In genomic region chr19:12784871-12785430, GRCh38 we compare ENCODE assay signal across 9 cellular contexts. TPM values are rescaled to one million over a fixed set of nuclear protein-coding genes. Genes with fewer than 3 reads are reported as not detected.
DNase-seq lines count a peak whose midpoint lies in the region; ATAC-seq, FAIRE-seq and TF ChIP-seq lines count a peak whose summit lies in the region.
"Had no signal": no experiment of that assay in that cellular context is flagged by ENCODE, and none has a peak within 500 bp of the region (broad histone marks: within the 10 kb centered on the region; RNA-seq: fewer than 3 reads in every experiment).

No MANE protein-coding gene starts in this region.

- no peak for TF ChIP-seq POLR2A in GM12878 (IDR thresholded peaks at IDR 0.05; ENCODE audit: low read depth, low read length)

- no peaks in the 10 kb centered on the region for H3K36me3 ChIP-seq in GM12878 (ENCODE audit: control insufficient read depth in 2 of 2, insufficient read depth in 2 of 2, low read length in 1 of 2)

- RAD21 ChIA-PET in GM12878 (lab: Charles Lee; ENCODE audit: unreplicated experiment): interaction anchor here (0.5 kb wide), 1 partner anchor 368 kb away, joined by 3 read pairs; no protein-coding TSS in a partner anchor

- intact Hi-C loops in GM12878 (cut with micrococcal nuclease; ENCODE audit: unreplicated experiment): loop anchor here (5.0 to 10.0 kb wide), 3 partner anchors 152 to 1690 kb away; partner anchors contain the start of genes CALR, ZNF490 and ZNF791

- POLR2A ChIA-PET in HEK293T (lab: Yijun Ruan, JAX) (no interaction called here), GM12878 (lab: Charles Lee) (no interaction called here)

- H2AFZ ChIP-seq in GM12878 (ENCODE audit: control insufficient read depth, low read depth, low read length): no peak overlapping the region

- SMC1A ChIA-PET in GM12878 (lab: Charles Lee; ENCODE audit: uncharacterized antibody, unreplicated experiment): interaction anchor here (1.2 kb wide), 1 partner anchor 11 kb away, joined by 6 read pairs; no protein-coding TSS in a partner anchor

- 0 out of 4 replicates have a peak, but pooled peaks of 1 of the 2 experiments have one; percentile 23 for TF ChIP-seq EP300 in GM12878 (IDR thresholded peaks at IDR 0.05; ENCODE audit: borderline replicate concordance in 1 of 2, control insufficient read depth in 1 of 2, low read depth in 2 of 2, low read length in 2 of 2)

- CTCF ChIA-PET in HEK293T (lab: Yijun Ruan, JAX) (no interaction called here), GM12878 (lab: Yijun Ruan, JAX) (interaction anchor here (4.1 kb wide), 1 partner anchor 11 kb away, joined by 22 read pairs; no protein-coding TSS in a partner anchor)

- peaks cover 16% of the 10 kb centered on the region for H3K79me2 ChIP-seq in GM12878 (ENCODE audit: control insufficient read depth, insufficient read depth, low read length)

- H3K4me1 ChIP-seq in GM12878 (ENCODE audit: control insufficient read depth, insufficient read depth, low read length): peaks cover 68% of the 10 kb centered on the region
- H3K4me1 ChIP-seq in mononuclear cell (ENCODE audit: insufficient read depth, low read length): peaks cover 84% of the 10 kb centered on the region

- H4K20me1 ChIP-seq in GM12878 (ENCODE audit: control insufficient read depth, insufficient read depth): no peaks in the 10 kb centered on the region

- H3K4me3 ChIP-seq in GM12878 (no peak overlapping the region), mononuclear cell (ENCODE audit: low read length) (peak overlapping the region; percentile 25)

- H3K9ac ChIP-seq in GM12878 (ENCODE audit: control insufficient read depth, insufficient read depth, low read length): peak overlapping the region; percentile 77; the same call in 1 of the 2 replicates

- 2% methylated on average over 5 of the region's 5 CpGs for WGBS in GM12878 (ENCODE audit: insufficient coverage, insufficient replicate concordance, low lambda C conversion rate, missing lambda C conversion rate)

- peak; percentile 57 for FAIRE-seq in GM12878 (lab: Jason Lieb, UNC)

- TF ChIP-seq CTCF in 22Rv1 (IDR thresholded peaks at IDR 0.05) (no peak), GM12878 (IDR thresholded peaks at IDR 0.05 in 2 of 3, conservative IDR thresholded peaks at IDR 0.05 in 1 of 3; ENCODE audit: control insufficient read depth in 2 of 3, extremely low read depth in 1 of 3, insufficient read depth in 1 of 3, low read depth in 3 of 3, low read length in 3 of 3) (no peak)

- TF ChIP-seq RAD21 in GM12878 (IDR thresholded peaks at IDR 0.05; ENCODE audit: insufficient read depth, low read depth, low read length): no peak

- BruUV-seq in GM12878 (replicated peaks; lab: Mats Ljungman, UMichigan): no TSS peak

- H3K9me3 ChIP-seq in GM12878 (replicated peaks; ENCODE audit: control insufficient read depth, insufficient read depth, low read length) (no peaks in the 10 kb centered on the region), mononuclear cell (ENCODE audit: low read depth, low read length) (no peaks in the 10 kb centered on the region)

- in situ Hi-C loops in GM12878 (cut with MboI): no loop called here

- H3K27me3 ChIP-seq in GM12878 (replicated peaks in 1 of 2; ENCODE audit: control insufficient read depth in 2 of 2, insufficient read depth in 2 of 2, low read length in 1 of 2) (no peaks in the 10 kb centered on the region), mononuclear cell (ENCODE audit: insufficient read depth, low read length) (no peaks in the 10 kb centered on the region)

- H3K27ac ChIP-seq in 22Rv1 (peak overlapping the region; percentile 98), GM12878 (ENCODE audit: control insufficient read depth, insufficient read depth) (peak overlapping the region; percentile 97)

- H3K4me2 ChIP-seq in GM12878 (ENCODE audit: control insufficient read depth, insufficient read depth): no peak overlapping the region

- DNase-seq in HEK293T (ENCODE audit: extremely low spot score) (no peak), GM12878 (ENCODE audit: low read depth, low spot score) (no peak), SHP77 treated with DMSO at 0.1 percent for 48 hours (lab: John Stamatoyannopoulos, UW) (no peak), middle frontal gyrus (ENCODE audit: extremely low spot score, low spot score) (no peak), COLO668 (lab: John Stamatoyannopoulos, UW; ENCODE audit: unreplicated experiment) (no peak)
- DNase-seq: NCI-H187 had no signal

- ATAC-seq in GM12878 (no peak), HG03354 (IDR thresholded peaks at IDR 0.05; ENCODE audit: poor library complexity, severe bottlenecking, unreplicated experiment) (no peak)

RNA-seq across cellular contexts. Expression of gene JUNB, which starts 6.3 kb away (rescaled TPM):
- 202 and 232 TPM in 2 replicates for total RNA-seq in GM12878 (2013; cell fraction: nucleolus; rRNA removed)
- 102 and 110 TPM in 2 replicates for total RNA-seq in GM12878 (2014; rRNA removed)
- total RNA-seq in GM12878 (2014; rRNA removed; fragmentation: Illumina TruSeq; extraction: Trizol): 15.2 and 17.0 TPM in 2 replicates
- total RNA-seq in GM12878 (2021): 116 and 123 TPM in 2 replicates
- polyA plus RNA-seq in GM12878 (2011; ENCODE audit: low read depth): 6.7 TPM
- polyA plus RNA-seq in GM12878 (2011; rRNA removed): 17.2 and 65.1 TPM in 2 replicates
- 146 and 179 TPM in 2 replicates for polyA plus RNA-seq in GM12878 (2011; cell fraction: cytosol; rRNA removed)
- polyA plus RNA-seq in GM12878 (2011; cell fraction: nucleus; rRNA removed): 238 and 308 TPM in 2 replicates
- polyA plus RNA-seq in GM12878 (2012): 47.0 and 94.2 TPM in 2 replicates
- 0.51 and 4.8 TPM in 2 replicates for polyA plus RNA-seq in GM12878 (2014; fragmentation: Illumina TruSeq; extraction: Trizol)
- 1 to 10 TPM in 1 of 2 experiments, under 1 TPM in 1; 0.55 to 2.4 TPM for polyA plus RNA-seq in GM12878 (2014; fragmentation: Nextera tagmentation; extraction: Ambion mirVana)
- 144 and 154 TPM in 2 replicates for polyA plus RNA-seq in GM12878 (2014; rRNA removed)
- 10 to 100 TPM; 71.6 to 96.6 TPM for polyA plus RNA-seq in GM12878 (2016; fragmentation: Nextera tagmentation; extraction: Ambion mirVana)
- polyA minus RNA-seq in GM12878 (2011; rRNA and poly(A)+ RNA removed): 20.8 and 48.9 TPM in 2 replicates
- polyA minus RNA-seq in GM12878 (2011; cell fraction: cytosol; rRNA and poly(A)+ RNA removed): 62.3 and 63.3 TPM in 2 replicates
- 99.1 and 140 TPM in 2 replicates for polyA minus RNA-seq in GM12878 (2011; cell fraction: nucleus; rRNA and poly(A)+ RNA removed)
- total RNA-seq in mononuclear cell: 5,180 TPM

RNA-seq across cellular contexts. Expression of gene HOOK2, which starts 9.6 kb away (rescaled TPM):
- 23.1 and 31.7 TPM in 2 replicates for total RNA-seq in GM12878 (2013; cell fraction: nucleolus; rRNA removed)
- total RNA-seq in GM12878 (2014; rRNA removed) (5.8 and 6.8 TPM in 2 replicates), GM12878 (2014; rRNA removed; fragmentation: Illumina TruSeq; extraction: Trizol) (3.4 and 3.8 TPM in 2 replicates), GM12878 (2021) (6.4 and 8.3 TPM in 2 replicates), mononuclear cell (8.3 TPM)
- polyA plus RNA-seq in GM12878 (2011; ENCODE audit: low read depth): 6.3 TPM
- polyA plus RNA-seq in GM12878 (2011; rRNA removed) (3.3 and 3.5 TPM in 2 replicates), GM12878 (2014; fragmentation: Illumina TruSeq; extraction: Trizol) (4.4 and 5.6 TPM in 2 replicates), GM12878 (2014; fragmentation: Nextera tagmentation; extraction: Ambion mirVana) (1 to 10 TPM; 1.5 TPM), GM12878 (2014; rRNA removed) (8.6 and 9.6 TPM in 2 replicates), GM12878 (2016; fragmentation: Nextera tagmentation; extraction: Ambion mirVana) (1 to 10 TPM; 7.5 to 9.2 TPM)
- polyA plus RNA-seq in GM12878 (2011; cell fraction: cytosol; rRNA removed): 3.0 and 3.4 TPM in 2 replicates
- polyA plus RNA-seq in GM12878 (2011; cell fraction: nucleus; rRNA removed): 14.3 and 19.5 TPM in 2 replicates
- 11.6 and 13.2 TPM in 2 replicates for polyA plus RNA-seq in GM12878 (2012)
- polyA minus RNA-seq in GM12878 (2011; rRNA and poly(A)+ RNA removed): 1.9 and 5.6 TPM in 2 replicates
- polyA minus RNA-seq in GM12878 (2011; cell fraction: cytosol; rRNA and poly(A)+ RNA removed): not detected in 2 replicates
- 5.7 and 8.6 TPM in 2 replicates for polyA minus RNA-seq in GM12878 (2011; cell fraction: nucleus; rRNA and poly(A)+ RNA removed)

RNA-seq across cellular contexts. Expression of gene PRDX2, which starts 16.6 kb away (rescaled TPM):
- total RNA-seq in GM12878 (2013; cell fraction: nucleolus; rRNA removed): 52.5 and 53.2 TPM in 2 replicates
- 367 and 392 TPM in 2 replicates for total RNA-seq in GM12878 (2014; rRNA removed)
- 230 and 258 TPM in 2 replicates for total RNA-seq in GM12878 (2014; rRNA removed; fragmentation: Illumina TruSeq; extraction: Trizol)
- total RNA-seq in GM12878 (2021): 274 and 279 TPM in 2 replicates
- polyA plus RNA-seq in GM12878 (2011; ENCODE audit: low read depth): 150 TPM
- 45.7 and 93.0 TPM in 2 replicates for polyA plus RNA-seq in GM12878 (2011; rRNA removed)
- polyA plus RNA-seq in GM12878 (2011; cell fraction: cytosol; rRNA removed): 234 and 251 TPM in 2 replicates
- polyA plus RNA-seq in GM12878 (2011; cell fraction: nucleus; rRNA removed): 136 and 184 TPM in 2 replicates
- polyA plus RNA-seq in GM12878 (2012): 214 and 229 TPM in 2 replicates
- polyA plus RNA-seq in GM12878 (2014; fragmentation: Illumina TruSeq; extraction: Trizol): 110 and 338 TPM in 2 replicates
- 100 to 1,000 TPM; 670 to 812 TPM for polyA plus RNA-seq in GM12878 (2014; fragmentation: Nextera tagmentation; extraction: Ambion mirVana)
- polyA plus RNA-seq in GM12878 (2014; rRNA removed): 327 and 338 TPM in 2 replicates
- 100 to 1,000 TPM; 349 to 384 TPM for polyA plus RNA-seq in GM12878 (2016; fragmentation: Nextera tagmentation; extraction: Ambion mirVana)
- polyA minus RNA-seq in GM12878 (2011; rRNA and poly(A)+ RNA removed): 69.4 and 109 TPM in 2 replicates
- polyA minus RNA-seq in GM12878 (2011; cell fraction: cytosol; rRNA and poly(A)+ RNA removed): 53.4 and 56.9 TPM in 2 replicates
- 26.4 and 43.7 TPM in 2 replicates for polyA minus RNA-seq in GM12878 (2011; cell fraction: nucleus; rRNA and poly(A)+ RNA removed)
- 55.5 TPM for total RNA-seq in mononuclear cell

RNA-seq across cellular contexts. Expression of gene THSD8, which starts 16.9 kb away (rescaled TPM):
- total RNA-seq in GM12878 (2013; cell fraction: nucleolus; rRNA removed): not detected in 2 replicates
- total RNA-seq in GM12878 (2014; rRNA removed): not detected in 2 replicates
- 0.69 TPM in 1 of 2 replicates, not detected in the other for total RNA-seq in GM12878 (2014; rRNA removed; fragmentation: Illumina TruSeq; extraction: Trizol)
- 25.1 and 30.0 TPM in 2 replicates for total RNA-seq in GM12878 (2021)
- 3.9 TPM for polyA plus RNA-seq in GM12878 (2011; ENCODE audit: low read depth)
- polyA plus RNA-seq in GM12878 (2011; rRNA removed): 5.6 and 8.8 TPM in 2 replicates
- 0.33 and 0.57 TPM in 2 replicates for polyA plus RNA-seq in GM12878 (2011; cell fraction: cytosol; rRNA removed)
- 0.19 TPM in 1 of 2 replicates, not detected in the other for polyA plus RNA-seq in GM12878 (2011; cell fraction: nucleus; rRNA removed)
- polyA plus RNA-seq in GM12878 (2012): 7.8 and 13.1 TPM in 2 replicates
- polyA plus RNA-seq in GM12878 (2014; fragmentation: Illumina TruSeq; extraction: Trizol): 10.9 and 12.5 TPM in 2 replicates
- polyA plus RNA-seq in GM12878 (2014; fragmentation: Nextera tagmentation; extraction: Ambion mirVana): 10 to 100 TPM; 10.5 to 30.6 TPM
- 0.11 and 0.24 TPM in 2 replicates for polyA plus RNA-seq in GM12878 (2014; rRNA removed)
- polyA plus RNA-seq in GM12878 (2016; fragmentation: Nextera tagmentation; extraction: Ambion mirVana): 10 to 100 TPM; 30.6 to 32.3 TPM
- 1.5 TPM in 1 of 2 replicates, not detected in the other for polyA minus RNA-seq in GM12878 (2011; rRNA and poly(A)+ RNA removed)
- not detected in 2 replicates for polyA minus RNA-seq in GM12878 (2011; cell fraction: cytosol; rRNA and poly(A)+ RNA removed)
- polyA minus RNA-seq in GM12878 (2011; cell fraction: nucleus; rRNA and poly(A)+ RNA removed): not detected in 2 replicates
- total RNA-seq in mononuclear cell: not detected

RNA-seq across cellular contexts. Expression of gene RNASEH2A, which starts 21.4 kb away (rescaled TPM):
- 11.0 and 13.0 TPM in 2 replicates for total RNA-seq in GM12878 (2013; cell fraction: nucleolus; rRNA removed)
- total RNA-seq in GM12878 (2014; rRNA removed): 41.7 and 46.9 TPM in 2 replicates
- total RNA-seq in GM12878 (2014; rRNA removed; fragmentation: Illumina TruSeq; extraction: Trizol): 35.2 and 39.6 TPM in 2 replicates
- total RNA-seq in GM12878 (2021): 41.2 and 43.8 TPM in 2 replicates
- 10.0 TPM for polyA plus RNA-seq in GM12878 (2011; ENCODE audit: low read depth)
- 20.3 and 35.4 TPM in 2 replicates for polyA plus RNA-seq in GM12878 (2011; rRNA removed)
- 72.8 and 73.4 TPM in 2 replicates for polyA plus RNA-seq in GM12878 (2011; cell fraction: cytosol; rRNA removed)
- polyA plus RNA-seq in GM12878 (2011; cell fraction: nucleus; rRNA removed): 36.7 and 45.4 TPM in 2 replicates
- 24.3 and 28.4 TPM in 2 replicates for polyA plus RNA-seq in GM12878 (2012)
- 10.4 and 30.7 TPM in 2 replicates for polyA plus RNA-seq in GM12878 (2014; fragmentation: Illumina TruSeq; extraction: Trizol)
- 10 to 100 TPM; 17.4 to 19.1 TPM for polyA plus RNA-seq in GM12878 (2014; fragmentation: Nextera tagmentation; extraction: Ambion mirVana)
- 54.4 and 65.3 TPM in 2 replicates for polyA plus RNA-seq in GM12878 (2014; rRNA removed)
- polyA plus RNA-seq in GM12878 (2016; fragmentation: Nextera tagmentation; extraction: Ambion mirVana): 100 to 1,000 TPM in 1 of 2 experiments, 10 to 100 TPM in 1; 95.0 to 103 TPM
- 43.2 and 60.1 TPM in 2 replicates for polyA minus RNA-seq in GM12878 (2011; rRNA and poly(A)+ RNA removed)
- polyA minus RNA-seq in GM12878 (2011; cell fraction: cytosol; rRNA and poly(A)+ RNA removed): 21.4 and 24.6 TPM in 2 replicates
- 9.1 and 17.9 TPM in 2 replicates for polyA minus RNA-seq in GM12878 (2011; cell fraction: nucleus; rRNA and poly(A)+ RNA removed)
- 1.4 TPM for total RNA-seq in mononuclear cell

Comparison
In these comparisons a context has a peak if more than half of its experiments do, and no peak if none do; other contexts are left out.
1. RNA of gene JUNB, which starts 6.3 kb away (total RNA-seq): 5,180 TPM in mononuclear cell (single experiment); 15.2 to 232 TPM in GM12878; every median in the first group is over 10 times any median in the second.